Comparison of ENCODE assay signal across 7 cellular contexts in genomic region chr19:44770550-44771257, GRCh38. TPM values are rescaled to one million over a fixed set of nuclear protein-coding genes. Genes with fewer than 3 reads are reported as not detected.
DNase-seq lines count a peak whose midpoint lies in the region; ATAC-seq, FAIRE-seq and TF ChIP-seq lines count a peak whose summit lies in the region.

No MANE protein-coding gene starts in this region.

- no peak overlapping the region for H3K27ac ChIP-seq in right cardiac atrium (ENCODE audit: low read length)
- H3K27ac ChIP-seq in sigmoid colon: no peak overlapping the region

- ATAC-seq in HG02973 (IDR thresholded peaks at IDR 0.05; ENCODE audit: unreplicated experiment) (peak; percentile 94), right cardiac atrium (peak; percentile 98)

- no peak for TF ChIP-seq EP300 in sigmoid colon (IDR thresholded peaks at IDR 0.05)

- DNase-seq in GM18507 (ENCODE audit: extremely low spot score, insufficient read length, low read depth) (peak; percentile 99), NCI-H1930 (lab: John Stamatoyannopoulos, UW) (peak; percentile 81 to 82), T-helper 2 cell (peak; percentile 90 to 98 (median 95)), amygdala (lab: John Stamatoyannopoulos, UW) (peak in 49 of 56 donors; percentile 5 to 85 (median 45)), right cardiac atrium (peak; percentile 91 to 96 (median 95)), sigmoid colon (peak; percentile 94)

- WGBS in right cardiac atrium: 17% methylated on average over 15 of the region's 15 CpGs
- WGBS in sigmoid colon, 2 donors: 14 to 20% methylated on average over 15 of the region's 15 CpGs

- no peaks in the 10 kb centered on the region for H3K36me3 ChIP-seq in sigmoid colon

- TF ChIP-seq CTCF in sigmoid colon (IDR thresholded peaks at IDR 0.05): peak; percentile 75 to 94 (median 84)

- H3K4me3 ChIP-seq in right cardiac atrium (ENCODE audit: low read length): no peak overlapping the region
- H3K4me3 ChIP-seq in sigmoid colon: no peak overlapping the region

- no peaks in the 10 kb centered on the region for H3K27me3 ChIP-seq in right cardiac atrium (ENCODE audit: control insufficient read depth, insufficient read depth)
- no peaks in the 10 kb centered on the region for H3K27me3 ChIP-seq in sigmoid colon

- no peak for TF ChIP-seq POLR2A in sigmoid colon (IDR thresholded peaks at IDR 0.05)

- H3K9me3 ChIP-seq in right cardiac atrium (ENCODE audit: control insufficient read depth, low read length) (no peaks in the 10 kb centered on the region), sigmoid colon (no peaks in the 10 kb centered on the region)

- H3K4me1 ChIP-seq in right cardiac atrium (ENCODE audit: control insufficient read depth, insufficient read depth, low read length) (no peaks in the 10 kb centered on the region), sigmoid colon (peaks cover 0 to 6% (median 0%) of the 10 kb centered on the region in 4 donors)

- intact Hi-C loops in right cardiac atrium (cut with DNase I): loop anchor here (1.0 to 5.0 kb wide), 4 partner anchors 46 to 82 kb away; no protein-coding TSS in a partner anchor
- intact Hi-C loops in sigmoid colon (cut with DNase I): loop anchor here (1.0 kb wide), 2 partner anchors 46 to 81 kb away; no protein-coding TSS in a partner anchor

- peak; percentile 98 for FAIRE-seq in GM18507 (lab: Jason Lieb, UNC)

RNA-seq across cellular contexts. Expression of gene CBLC, which starts 7.0 kb away (rescaled TPM):
- total RNA-seq in right cardiac atrium (not detected), sigmoid colon (not detected)
- polyA plus RNA-seq in right cardiac atrium (not detected), sigmoid colon (10 to 100 TPM; 46.8 to 64.5 (median 58.0) TPM)

RNA-seq across cellular contexts. Expression of gene BCL3, which starts 22.2 kb away (rescaled TPM):
- 10 to 100 TPM; 14.9 to 39.4 (median 17.9) TPM for total RNA-seq in right cardiac atrium
- polyA plus RNA-seq in right cardiac atrium: 25.8 TPM
- 10 to 100 TPM; 13.9 to 69.0 (median 25.9) TPM for total RNA-seq in sigmoid colon
- 100 to 1,000 TPM in 1 of 3 donors, 10 to 100 TPM in 2; 44.4 to 104 (median 64.7) TPM for polyA plus RNA-seq in sigmoid colon

RNA-seq across cellular contexts. Expression of gene BCAM, which starts 38.2 kb away (rescaled TPM):
- total RNA-seq in right cardiac atrium: 100 to 1,000 TPM in 1 of 4 donors, 10 to 100 TPM in 3; 69.9 to 130 (median 80.1) TPM
- polyA plus RNA-seq in right cardiac atrium: 107 TPM
- 10 to 100 TPM in 3 of 4 donors, 1 to 10 TPM in 1; 6.1 to 36.3 (median 13.4) TPM for total RNA-seq in sigmoid colon
- polyA plus RNA-seq in sigmoid colon: 10 to 100 TPM in 1 of 3 donors, 1 to 10 TPM in 2; 1.2 to 19.9 (median 2.1) TPM

Comparison
In these comparisons a context has a peak if more than half of its experiments do, and no peak if none do; other contexts are left out.
1. DNase-seq: peak in every context shown above with its lines; median percentile 99 in GM18507; 95 in T-helper 2 cell; 95 in right cardiac atrium; 94 in sigmoid colon; 82 in NCI-H1930; 45 in amygdala.